ENCODE assay signal across 1 cellular context in the genomic region with DNA sequence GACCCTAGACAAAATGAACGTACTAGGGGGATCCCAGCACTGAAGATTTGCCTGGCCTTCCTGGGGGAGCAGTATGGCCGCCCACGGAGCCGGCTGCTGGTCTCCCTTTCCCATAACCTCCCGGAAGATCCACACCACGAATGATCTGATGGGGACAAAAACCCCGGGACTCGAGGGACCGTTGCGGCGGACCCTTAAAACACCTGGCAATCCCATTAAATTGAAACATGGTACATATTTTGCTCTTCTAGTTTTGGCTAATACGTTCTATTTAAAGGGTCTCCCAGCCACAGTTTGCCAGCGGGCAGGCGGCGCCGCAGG.
TF ChIP-seq lines count a peak whose summit lies in the region.

No MANE protein-coding gene starts in this region.

TF ChIP-seq in GM23338, 12 proteins besides CTCF, POLR2A, EP300 and RAD21 (continued from another document):
- TF ChIP-seq, protein P1, sequence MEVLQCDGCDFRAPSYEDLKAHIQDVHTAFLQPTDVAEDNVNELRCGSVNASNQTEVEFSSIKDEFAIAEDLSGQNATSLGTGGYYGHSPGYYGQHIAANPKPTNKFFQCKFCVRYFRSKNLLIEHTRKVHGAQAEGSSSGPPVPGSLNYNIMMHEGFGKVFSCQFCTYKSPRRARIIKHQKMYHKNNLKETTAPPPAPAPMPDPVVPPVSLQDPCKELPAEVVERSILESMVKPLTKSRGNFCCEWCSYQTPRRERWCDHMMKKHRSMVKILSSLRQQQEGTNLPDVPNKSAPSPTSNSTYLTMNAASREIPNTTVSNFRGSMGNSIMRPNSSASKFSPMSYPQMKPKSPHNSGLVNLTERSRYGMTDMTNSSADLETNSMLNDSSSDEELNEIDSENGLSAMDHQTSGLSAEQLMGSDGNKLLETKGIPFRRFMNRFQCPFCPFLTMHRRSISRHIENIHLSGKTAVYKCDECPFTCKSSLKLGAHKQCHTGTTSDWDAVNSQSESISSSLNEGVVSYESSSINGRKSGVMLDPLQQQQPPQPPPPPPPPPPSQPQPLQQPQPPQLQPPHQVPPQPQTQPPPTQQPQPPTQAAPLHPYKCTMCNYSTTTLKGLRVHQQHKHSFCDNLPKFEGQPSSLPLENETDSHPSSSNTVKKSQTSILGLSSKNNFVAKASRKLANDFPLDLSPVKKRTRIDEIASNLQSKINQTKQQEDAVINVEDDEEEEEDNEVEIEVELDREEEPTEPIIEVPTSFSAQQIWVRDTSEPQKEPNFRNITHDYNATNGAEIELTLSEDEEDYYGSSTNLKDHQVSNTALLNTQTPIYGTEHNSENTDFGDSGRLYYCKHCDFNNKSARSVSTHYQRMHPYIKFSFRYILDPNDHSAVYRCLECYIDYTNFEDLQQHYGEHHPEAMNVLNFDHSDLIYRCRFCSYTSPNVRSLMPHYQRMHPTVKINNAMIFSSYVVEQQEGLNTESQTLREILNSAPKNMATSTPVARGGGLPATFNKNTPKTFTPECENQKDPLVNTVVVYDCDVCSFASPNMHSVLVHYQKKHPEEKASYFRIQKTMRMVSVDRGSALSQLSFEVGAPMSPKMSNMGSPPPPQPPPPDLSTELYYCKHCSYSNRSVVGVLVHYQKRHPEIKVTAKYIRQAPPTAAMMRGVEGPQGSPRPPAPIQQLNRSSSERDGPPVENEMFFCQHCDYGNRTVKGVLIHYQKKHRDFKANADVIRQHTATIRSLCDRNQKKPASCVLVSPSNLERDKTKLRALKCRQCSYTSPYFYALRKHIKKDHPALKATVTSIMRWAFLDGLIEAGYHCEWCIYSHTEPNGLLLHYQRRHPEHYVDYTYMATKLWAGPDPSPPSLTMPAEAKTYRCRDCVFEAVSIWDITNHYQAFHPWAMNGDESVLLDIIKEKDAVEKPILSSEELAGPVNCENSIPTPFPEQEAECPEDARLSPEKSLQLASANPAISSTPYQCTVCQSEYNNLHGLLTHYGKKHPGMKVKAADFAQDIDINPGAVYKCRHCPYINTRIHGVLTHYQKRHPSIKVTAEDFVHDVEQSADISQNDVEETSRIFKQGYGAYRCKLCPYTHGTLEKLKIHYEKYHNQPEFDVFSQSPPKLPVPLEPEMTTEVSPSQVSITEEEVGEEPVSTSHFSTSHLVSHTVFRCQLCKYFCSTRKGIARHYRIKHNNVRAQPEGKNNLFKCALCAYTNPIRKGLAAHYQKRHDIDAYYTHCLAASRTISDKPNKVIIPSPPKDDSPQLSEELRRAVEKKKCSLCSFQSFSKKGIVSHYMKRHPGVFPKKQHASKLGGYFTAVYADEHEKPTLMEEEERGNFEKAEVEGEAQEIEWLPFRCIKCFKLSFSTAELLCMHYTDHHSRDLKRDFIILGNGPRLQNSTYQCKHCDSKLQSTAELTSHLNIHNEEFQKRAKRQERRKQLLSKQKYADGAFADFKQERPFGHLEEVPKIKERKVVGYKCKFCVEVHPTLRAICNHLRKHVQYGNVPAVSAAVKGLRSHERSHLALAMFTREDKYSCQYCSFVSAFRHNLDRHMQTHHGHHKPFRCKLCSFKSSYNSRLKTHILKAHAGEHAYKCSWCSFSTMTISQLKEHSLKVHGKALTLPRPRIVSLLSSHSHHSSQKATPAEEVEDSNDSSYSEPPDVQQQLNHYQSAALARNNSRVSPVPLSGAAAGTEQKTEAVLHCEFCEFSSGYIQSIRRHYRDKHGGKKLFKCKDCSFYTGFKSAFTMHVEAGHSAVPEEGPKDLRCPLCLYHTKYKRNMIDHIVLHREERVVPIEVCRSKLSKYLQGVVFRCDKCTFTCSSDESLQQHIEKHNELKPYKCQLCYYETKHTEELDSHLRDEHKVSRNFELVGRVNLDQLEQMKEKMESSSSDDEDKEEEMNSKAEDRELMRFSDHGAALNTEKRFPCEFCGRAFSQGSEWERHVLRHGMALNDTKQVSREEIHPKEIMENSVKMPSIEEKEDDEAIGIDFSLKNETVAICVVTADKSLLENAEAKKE (CRISPR knock-in tag; IDR thresholded peaks at IDR 0.05) = no peak
- TF ChIP-seq, protein P2, sequence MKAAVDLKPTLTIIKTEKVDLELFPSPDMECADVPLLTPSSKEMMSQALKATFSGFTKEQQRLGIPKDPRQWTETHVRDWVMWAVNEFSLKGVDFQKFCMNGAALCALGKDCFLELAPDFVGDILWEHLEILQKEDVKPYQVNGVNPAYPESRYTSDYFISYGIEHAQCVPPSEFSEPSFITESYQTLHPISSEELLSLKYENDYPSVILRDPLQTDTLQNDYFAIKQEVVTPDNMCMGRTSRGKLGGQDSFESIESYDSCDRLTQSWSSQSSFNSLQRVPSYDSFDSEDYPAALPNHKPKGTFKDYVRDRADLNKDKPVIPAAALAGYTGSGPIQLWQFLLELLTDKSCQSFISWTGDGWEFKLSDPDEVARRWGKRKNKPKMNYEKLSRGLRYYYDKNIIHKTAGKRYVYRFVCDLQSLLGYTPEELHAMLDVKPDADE (IDR thresholded peaks at IDR 0.05) = no peak
- TF ChIP-seq, protein P3, sequence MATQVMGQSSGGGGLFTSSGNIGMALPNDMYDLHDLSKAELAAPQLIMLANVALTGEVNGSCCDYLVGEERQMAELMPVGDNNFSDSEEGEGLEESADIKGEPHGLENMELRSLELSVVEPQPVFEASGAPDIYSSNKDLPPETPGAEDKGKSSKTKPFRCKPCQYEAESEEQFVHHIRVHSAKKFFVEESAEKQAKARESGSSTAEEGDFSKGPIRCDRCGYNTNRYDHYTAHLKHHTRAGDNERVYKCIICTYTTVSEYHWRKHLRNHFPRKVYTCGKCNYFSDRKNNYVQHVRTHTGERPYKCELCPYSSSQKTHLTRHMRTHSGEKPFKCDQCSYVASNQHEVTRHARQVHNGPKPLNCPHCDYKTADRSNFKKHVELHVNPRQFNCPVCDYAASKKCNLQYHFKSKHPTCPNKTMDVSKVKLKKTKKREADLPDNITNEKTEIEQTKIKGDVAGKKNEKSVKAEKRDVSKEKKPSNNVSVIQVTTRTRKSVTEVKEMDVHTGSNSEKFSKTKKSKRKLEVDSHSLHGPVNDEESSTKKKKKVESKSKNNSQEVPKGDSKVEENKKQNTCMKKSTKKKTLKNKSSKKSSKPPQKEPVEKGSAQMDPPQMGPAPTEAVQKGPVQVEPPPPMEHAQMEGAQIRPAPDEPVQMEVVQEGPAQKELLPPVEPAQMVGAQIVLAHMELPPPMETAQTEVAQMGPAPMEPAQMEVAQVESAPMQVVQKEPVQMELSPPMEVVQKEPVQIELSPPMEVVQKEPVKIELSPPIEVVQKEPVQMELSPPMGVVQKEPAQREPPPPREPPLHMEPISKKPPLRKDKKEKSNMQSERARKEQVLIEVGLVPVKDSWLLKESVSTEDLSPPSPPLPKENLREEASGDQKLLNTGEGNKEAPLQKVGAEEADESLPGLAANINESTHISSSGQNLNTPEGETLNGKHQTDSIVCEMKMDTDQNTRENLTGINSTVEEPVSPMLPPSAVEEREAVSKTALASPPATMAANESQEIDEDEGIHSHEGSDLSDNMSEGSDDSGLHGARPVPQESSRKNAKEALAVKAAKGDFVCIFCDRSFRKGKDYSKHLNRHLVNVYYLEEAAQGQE (IDR thresholded peaks at IDR 0.05; ENCODE audit: unreplicated experiment) = no peak
- TF ChIP-seq POLR2AphosphoS5 (IDR thresholded peaks at IDR 0.05; ENCODE audit: low read depth) (no peak), NANOG (IDR thresholded peaks at IDR 0.05; ENCODE audit: borderline replicate concordance) (no peak), STAT1 (IDR thresholded peaks at IDR 0.05; ENCODE audit: unreplicated experiment) (no peak), ZNF331 (CRISPR knock-in tag; IDR thresholded peaks at IDR 0.05; ENCODE audit: low read depth) (no peak), CREB1 (CRISPR knock-in tag; IDR thresholded peaks at IDR 0.05; ENCODE audit: low read depth) (no peak)
